Comparison of ENCODE assay signal across 16 cellular contexts in genomic region chr7:149561072-149561471, GRCh38.
"Had no signal": no experiment of that assay in that cellular context is flagged by ENCODE, and none has a peak within 500 bp of the region (broad histone marks: within the 10 kb centered on the region; RNA-seq: fewer than 3 reads in every experiment).

No MANE protein-coding gene starts in this region.

- ATAC-seq: gastrocnemius medialis had no signal

- H3K4me3 Mint-ChIP-seq: neural progenitor cell had no signal

- H3K27me3 ChIP-seq: ascending aorta, colonic mucosa, gastrocnemius medialis, neural progenitor cell, tibial artery, vagina had no signal

- H3K27ac Mint-ChIP-seq: neural progenitor cell had no signal

- H3K36me3 ChIP-seq: colonic mucosa, neural progenitor cell, vagina had no signal

- H3K9me3 ChIP-seq: colonic mucosa, gastrocnemius medialis, vagina had no signal

- H3K4me3 ChIP-seq: ascending aorta, colonic mucosa, gastrocnemius medialis, left ventricle myocardium inferior, neural progenitor cell, tibial artery, vagina had no signal

- H3K4me1 Mint-ChIP-seq: neural progenitor cell had no signal

- H3K4me1 ChIP-seq: ascending aorta, neural progenitor cell, parathyroid adenoma, tibial artery, vagina had no signal

- H3K27ac ChIP-seq: ascending aorta, colonic mucosa, gastrocnemius medialis, left ventricle myocardium inferior, neural progenitor cell, parathyroid adenoma, tibial artery, vagina had no signal

- DNase-seq: activated CD4-positive, alpha-beta T cell treated with anti-CD3 and anti-CD28 coated beads, Interleukin-2, amount 50 U/mL, for 48 hours; activated CD4-positive, CD25-positive, alpha-beta regulatory T cell treated with anti-CD3 and anti-CD28 coated beads, Interleukin-2, amount 50 U/mL, for 72 hours; activated naive CD4-positive, alpha-beta T cell; colonic mucosa; effector CD4-positive, alpha-beta T cell; gastrocnemius medialis; kidney; left ventricle myocardium inferior; mesendoderm; retina; stimulated activated CD4-positive, alpha-beta T cell treated with anti-CD3 and anti-CD28 coated beads, Interleukin-4, amount 100 ng/mL, for 4 hours; tibial artery had no signal
